In genomic region chr1:172460901-172461315, GRCh38 we compare ENCODE assay signal across 26 cellular contexts. TPM values are rescaled to one million over a fixed set of nuclear protein-coding genes. Genes with fewer than 3 reads are reported as not detected.
DNase-seq lines count a peak whose midpoint lies in the region; ATAC-seq, FAIRE-seq and TF ChIP-seq lines count a peak whose summit lies in the region.
"Had no signal": no experiment of that assay in that cellular context is flagged by ENCODE, and none has a peak within 500 bp of the region (broad histone marks: within the 10 kb centered on the region; RNA-seq: fewer than 3 reads in every experiment).

No MANE protein-coding gene starts in this region.

- H3K23ac ChIP-seq in mesendoderm (ENCODE audit: low read length), result no peak overlapping the region

- no peak overlapping the region for H3K9ac ChIP-seq in mesendoderm (ENCODE audit: low read length)

- H3K4me1 ChIP-seq in A549 (peaks cover 27% of the 10 kb centered on the region), mesendoderm (ENCODE audit: control insufficient read depth, low read depth, low read length) (no peaks in the 10 kb centered on the region)
- H3K4me1 ChIP-seq: colonic mucosa, SJSA1, vagina had no signal

- H2BK5ac ChIP-seq in mesendoderm (ENCODE audit: low read length), result no peak overlapping the region

- peak in 1 of 2 experiments; percentile 30 for DNase-seq in A549 (ENCODE audit: low read depth in 1 of 2, low spot score in 1 of 2)
- peak; percentile 36 for DNase-seq in MG63
- DNase-seq in astrocyte of the spinal cord (ENCODE audit: low read depth, low spot score), result peak; percentile 32
- DNase-seq in mesendoderm, result no peak
- DNase-seq in NCI-H2227 (lab: John Stamatoyannopoulos, UW; ENCODE audit: unreplicated experiment), result no peak
- no peak for DNase-seq in stimulated activated effector memory CD8-positive, alpha-beta T cell treated with anti-CD3 and anti-CD28 coated beads, Interleukin-12 subunit alpha, Interleukin-12 subunit beta, amount 100 ng/mL, for 72 hours (ENCODE audit: low spot score in 2 of 2)
- DNase-seq in ACHN, result no peak
- DNase-seq: activated CD8-positive, alpha-beta memory T cell treated with anti-CD3 and anti-CD28 coated beads for 24 hours; activated naive CD4-positive, alpha-beta T cell treated with anti-CD3 and anti-CD28 coated beads, Interleukin-2, amount 50 U/mL, for 16 hours; activated T-cell treated with anti-CD3 and anti-CD28 coated beads, Interleukin-2, amount 50 U/mL, for 48 hours; colonic mucosa; kidney; naive thymus-derived CD8-positive, alpha-beta T cell; NCI-H1092 treated with DMSO at 0.1 percent for 48 hours; NCI-H2107; NCI-H774 had no signal

- peak overlapping the region; percentile 39 for H4K8ac ChIP-seq in mesendoderm (ENCODE audit: low read depth, low read length)

- no peak overlapping the region for H2AK5ac ChIP-seq in mesendoderm (ENCODE audit: low read length)

- in situ Hi-C loops in astrocyte of the spinal cord (cut with HindIII; ENCODE audit: low sequenced_read_pairs), result no loop called here
- in situ Hi-C loops in ACHN (cut with HindIII; ENCODE audit: low pct_ligation_motif_present, low pct_unique_long_range_greater_than_20kb, low sequenced_read_pairs), result no loop called here

- POLR2A ChIA-PET in A549 (lab: Yijun Ruan, JAX), result interaction anchor here (0.5 to 1.4 kb wide), 3 partner anchors 55 to 679 kb away, joined by 3 to 17 read pairs (median 3); partner anchors contain the start of genes METTL13 and SUCO

- H3K56ac ChIP-seq in mesendoderm (ENCODE audit: low read length), result no peak overlapping the region

- no peak; a peak in 1 of 5 replicates for TF ChIP-seq RAD21 in A549 (conservative IDR thresholded peaks at IDR 0.05 in 1 of 2, IDR thresholded peaks at IDR 0.05 in 1 of 2)

- 54% methylated on average over 1 of the region's 1 CpG for WGBS in A549 (ENCODE audit: missing lambda C conversion rate)
- no CpG with 5 or more reads among the region's 1 CpG for WGBS in mesendoderm (ENCODE audit: extremely low coverage, insufficient coverage, low lambda C conversion rate)

- no peak overlapping the region for H3K4me3 Mint-ChIP-seq in stimulated activated effector memory CD8-positive, alpha-beta T cell treated with anti-CD3 and anti-CD28 coated beads, Interleukin-12 subunit alpha, Interleukin-12 subunit beta, amount 100 ng/mL, for 72 hours
- H3K4me3 Mint-ChIP-seq: CD14-positive monocyte; memory B cell; naive thymus-derived CD8-positive, alpha-beta T cell had no signal

- H3K79me2 ChIP-seq in mesendoderm (ENCODE audit: control insufficient read depth, insufficient read depth, low read length), result no peaks in the 10 kb centered on the region

- H3K27ac ChIP-seq in A549, result peak overlapping the region; percentile 65 to 79
- H3K27ac ChIP-seq in mesendoderm (ENCODE audit: low read depth, low read length), result no peak overlapping the region
- H3K27ac ChIP-seq: colonic mucosa, foreskin keratinocyte, SJSA1, vagina had no signal

- no peak for TF ChIP-seq EP300 in A549 (IDR thresholded peaks at IDR 0.05)

- H2BK15ac ChIP-seq in mesendoderm (replicated peaks; ENCODE audit: low read depth), result no peak overlapping the region

- H3K27ac Mint-ChIP-seq in stimulated activated effector memory CD8-positive, alpha-beta T cell treated with anti-CD3 and anti-CD28 coated beads, Interleukin-12 subunit alpha, Interleukin-12 subunit beta, amount 100 ng/mL, for 72 hours, result no peak overlapping the region
- H3K27ac Mint-ChIP-seq: memory B cell; naive thymus-derived CD8-positive, alpha-beta T cell had no signal

- H3K9me3 ChIP-seq in A549, result no peaks in the 10 kb centered on the region
- H3K9me3 ChIP-seq in MG63, result no peaks in the 10 kb centered on the region
- H3K9me3 ChIP-seq: colonic mucosa, SJSA1, vagina had no signal

- TF ChIP-seq CTCF in A549 (IDR thresholded peaks at IDR 0.05) (no peak), astrocyte of the spinal cord (IDR thresholded peaks at IDR 0.05; ENCODE audit: low read depth, low read length) (no peak)

- no peaks in the 10 kb centered on the region for H3K36me3 Mint-ChIP-seq in stimulated activated effector memory CD8-positive, alpha-beta T cell treated with anti-CD3 and anti-CD28 coated beads, Interleukin-12 subunit alpha, Interleukin-12 subunit beta, amount 100 ng/mL, for 72 hours
- H3K36me3 Mint-ChIP-seq: CD14-positive monocyte; memory B cell; naive thymus-derived CD8-positive, alpha-beta T cell had no signal

- no peak for FAIRE-seq in A549 (lab: Jason Lieb, UNC)
- FAIRE-seq: kidney had no signal

- peak overlapping the region; percentile 65 for H3K4me2 ChIP-seq in A549
- H3K4me2 ChIP-seq in mesendoderm (ENCODE audit: low read length), result no peak overlapping the region

- no peak for TF ChIP-seq POLR2A in A549 (IDR thresholded peaks at IDR 0.05; ENCODE audit: low read length)

- CTCF ChIA-PET in A549 (lab: Yijun Ruan, JAX), result interaction anchor here (1.7 to 3.0 kb wide), 2 partner anchors 11 to 16 kb away, joined by 6 to 22 read pairs; no protein-coding TSS in a partner anchor

- H3K79me1 ChIP-seq in mesendoderm (ENCODE audit: low read length), result no peaks in the 10 kb centered on the region

- no peak overlapping the region for H3K4ac ChIP-seq in mesendoderm (ENCODE audit: low read depth, low read length)

- ATAC-seq in A549 (peak; percentile 46 to 71; a peak in 5 of 6 replicates), GM21390 (IDR thresholded peaks at IDR 0.05; ENCODE audit: unreplicated experiment) (no peak)
- ATAC-seq in stimulated activated effector memory CD8-positive, alpha-beta T cell treated with anti-CD3 and anti-CD28 coated beads, Interleukin-12 subunit alpha, Interleukin-12 subunit beta, amount 100 ng/mL, for 72 hours, result no peak
- ATAC-seq: naive thymus-derived CD8-positive, alpha-beta T cell had no signal

- H3K36me3 ChIP-seq in MG63, result no peaks in the 10 kb centered on the region
- no peaks in the 10 kb centered on the region for H3K36me3 ChIP-seq in mesendoderm (ENCODE audit: control insufficient read depth, insufficient read depth, low read length)
- H3K36me3 ChIP-seq: colonic mucosa, SJSA1, vagina had no signal

- H3K18ac ChIP-seq in mesendoderm (ENCODE audit: low read length), result no peak overlapping the region

- no peak overlapping the region for H3K4me3 ChIP-seq in A549
- H3K4me3 ChIP-seq in MG63, result no peak overlapping the region
- H3K4me3 ChIP-seq in astrocyte of the spinal cord (ENCODE audit: low read depth, low read length), result no peak overlapping the region
- H3K4me3 ChIP-seq in mesendoderm (ENCODE audit: low read length), result no peak overlapping the region
- H3K4me3 ChIP-seq: colonic mucosa, SJSA1, vagina had no signal

- H3K27me3 ChIP-seq in MG63 (no peaks in the 10 kb centered on the region), mesendoderm (ENCODE audit: insufficient read depth, low read length, poor library complexity) (no peaks in the 10 kb centered on the region)
- H3K27me3 ChIP-seq: colonic mucosa, foreskin keratinocyte, SJSA1, vagina had no signal

- no peak overlapping the region for H4K5ac ChIP-seq in mesendoderm (ENCODE audit: low read length)

- no peak overlapping the region for H2BK120ac ChIP-seq in mesendoderm (ENCODE audit: low read depth, low read length)

- H3K4me1 Mint-ChIP-seq in stimulated activated effector memory CD8-positive, alpha-beta T cell treated with anti-CD3 and anti-CD28 coated beads, Interleukin-12 subunit alpha, Interleukin-12 subunit beta, amount 100 ng/mL, for 72 hours, result no peaks in the 10 kb centered on the region
- H3K4me1 Mint-ChIP-seq: CD14-positive monocyte, memory B cell had no signal

- no peaks in the 10 kb centered on the region for H3K9me3 Mint-ChIP-seq in stimulated activated effector memory CD8-positive, alpha-beta T cell treated with anti-CD3 and anti-CD28 coated beads, Interleukin-12 subunit alpha, Interleukin-12 subunit beta, amount 100 ng/mL, for 72 hours
- H3K9me3 Mint-ChIP-seq: CD14-positive monocyte; memory B cell; naive thymus-derived CD8-positive, alpha-beta T cell had no signal

TF ChIP-seq in A549, 52 proteins besides CTCF, POLR2A, EP300 and RAD21:
- peak; percentile 82 for TF ChIP-seq GATA3 (IDR thresholded peaks at IDR 0.05; ENCODE audit: borderline replicate concordance)
- TF ChIP-seq RCOR1 (IDR thresholded peaks at IDR 0.05; ENCODE audit: low read depth, low read length), result no peak
- no peak for TF ChIP-seq HOXB13 (CRISPR knock-in tag; IDR thresholded peaks at IDR 0.05; ENCODE audit: low read depth)
- peak; percentile 38 for TF ChIP-seq JUNB (IDR thresholded peaks at IDR 0.05)

RNA-seq across cellular contexts. Expression of gene PIGC, which starts 17.0 kb away (rescaled TPM):
- polyA plus RNA-seq in A549 (2011; rRNA removed) (50.0 and 51.4 TPM in 2 replicates), A549 (2017; fragmentation: RNase III; extraction: RNeasy Plus Mini Kit Qiagen cat#74134 plus additional on column Dnase treatment) (24.9 to 32.2 TPM (median 30.7 TPM) in 3 replicates)
- polyA plus RNA-seq in A549 (2012; cell fraction: cytosol; rRNA removed), result 20.6 and 29.2 TPM in 2 replicates
- 11.1 and 22.0 TPM in 2 replicates for polyA plus RNA-seq in A549 (2012; cell fraction: nucleus; rRNA removed)
- polyA minus RNA-seq in A549 (2011; rRNA and poly(A)+ RNA removed), result 42.7 and 44.9 TPM in 2 replicates
- total RNA-seq in MG63 (2014; rRNA removed; shearing (Covaris generic); ENCODE audit: low replicate concordance), result 19.6 and 30.6 TPM in 2 replicates
- polyA plus RNA-seq in mesendoderm (2013, experiment 1 of 2), result 16.2 TPM
- 15.7 TPM for polyA plus RNA-seq in mesendoderm (2013, experiment 2 of 2)

RNA-seq across cellular contexts. Expression of gene C1orf105, which starts 40.4 kb away (rescaled TPM):
- 0.38 and 0.40 TPM in 2 replicates for polyA plus RNA-seq in A549 (2011; rRNA removed)
- polyA plus RNA-seq in A549 (2012; cell fraction: cytosol; rRNA removed), result not detected in 2 replicates
- polyA plus RNA-seq in A549 (2012; cell fraction: nucleus; rRNA removed), result not detected in 2 replicates
- polyA plus RNA-seq in A549 (2017; fragmentation: RNase III; extraction: RNeasy Plus Mini Kit Qiagen cat#74134 plus additional on column Dnase treatment), result not detected in 3 replicates
- not detected in 2 replicates for polyA minus RNA-seq in A549 (2011; rRNA and poly(A)+ RNA removed)
- not detected in 2 replicates for total RNA-seq in MG63 (2014; rRNA removed; shearing (Covaris generic); ENCODE audit: low replicate concordance)
- polyA plus RNA-seq in mesendoderm (2013, experiment 1 of 2), result not detected
- polyA plus RNA-seq in mesendoderm (2013, experiment 2 of 2), result not detected
- total RNA-seq: colonic mucosa; foreskin keratinocyte; kidney; OCI-LY7; pulmonary artery endothelial cell; SJSA1; subcutaneous adipose tissue; T-helper 2 cell treated with Interferon-gamma antibody and Interleukin-4, amounts not matched to agents 100 ng/mL and 5 ng/mL, for 36 hours; vagina had no signal
- polyA plus RNA-seq: CD14-positive monocyte; foreskin keratinocyte; naive thymus-derived CD8-positive, alpha-beta T cell had no signal

Comparison
In these comparisons a context has a peak if more than half of its experiments do, and no peak if none do; other contexts are left out.
1. ATAC-seq: peak in A549 (2 of 2); none in GM21390 (single experiment) and stimulated activated effector memory CD8-positive, alpha-beta T cell treated with anti-CD3 and anti-CD28 coated beads, Interleukin-12 subunit alpha, Interleukin-12 subunit beta, amount 100 ng/mL, for 72 hours (single experiment).
2. DNase-seq: peak in MG63 (single experiment) and astrocyte of the spinal cord (single experiment); none in mesendoderm (single experiment), NCI-H2227 (single experiment), stimulated activated effector memory CD8-positive, alpha-beta T cell treated with anti-CD3 and anti-CD28 coated beads, Interleukin-12 subunit alpha, Interleukin-12 subunit beta, amount 100 ng/mL, for 72 hours (0 of 2) and ACHN (single experiment).